Comparison of ENCODE assay signal across 9 cellular contexts in genomic region chr20:49853640-49854039, GRCh38. TPM values are rescaled to one million over a fixed set of nuclear protein-coding genes. Genes with fewer than 3 reads are reported as not detected.
DNase-seq lines count a peak whose midpoint lies in the region; ATAC-seq and TF ChIP-seq lines count a peak whose summit lies in the region.
"Had no signal": no experiment of that assay in that cellular context is flagged by ENCODE, and none has a peak within 500 bp of the region (broad histone marks: within the 10 kb centered on the region; RNA-seq: fewer than 3 reads in every experiment).

No MANE protein-coding gene starts in this region.

- H3K27me3 ChIP-seq in GM23338 (ENCODE audit: insufficient read depth): no peaks in the 10 kb centered on the region
- no peaks in the 10 kb centered on the region for H3K27me3 ChIP-seq in SJCRH30
- H3K27me3 ChIP-seq: gastroesophageal sphincter had no signal

- H3K36me3 ChIP-seq in GM23338 (ENCODE audit: insufficient read depth) (no peaks in the 10 kb centered on the region), SJCRH30 (peaks cover 11% of the 10 kb centered on the region; the same call in 1 of the 2 replicates)

- no peak overlapping the region for H3K4me3 ChIP-seq in GM23338
- H3K4me3 ChIP-seq in fibroblast of mammary gland (ENCODE audit: control insufficient read depth, low read depth, low read length): no peak overlapping the region
- no peak overlapping the region for H3K4me3 ChIP-seq in SJCRH30
- H3K4me3 ChIP-seq: gastroesophageal sphincter had no signal

- no peaks in the 10 kb centered on the region for H3F3A ChIP-seq in GM23338 (replicated peaks; ENCODE audit: low read depth)

- H3K27ac Mint-ChIP-seq in GM23338: peak overlapping the region; percentile 65

- peak; percentile 72 for DNase-seq in GM23338 (ENCODE audit: low spot score)
- DNase-seq in SHP77 (lab: John Stamatoyannopoulos, UW): peak; percentile 72 to 81
- DNase-seq in fibroblast of mammary gland (ENCODE audit: low read depth): peak; percentile 90
- peak; percentile 53 for DNase-seq in pulmonary artery endothelial cell (ENCODE audit: low read depth, low spot score)
- DNase-seq in activated gamma-delta T cell treated with Interleukin-2 at 50 U/mL for 16 hours: no peak
- DNase-seq in SJCRH30: no peak
- DNase-seq in epidermal melanocyte (ENCODE audit: insufficient read length, low spot score): no peak

- no peaks in the 10 kb centered on the region for H3K9me3 ChIP-seq in SJCRH30 (replicated peaks)
- H3K9me3 ChIP-seq: gastroesophageal sphincter had no signal

- no peaks in the 10 kb centered on the region for H3K9me3 Mint-ChIP-seq in GM23338

- H3K27ac ChIP-seq in GM23338 (ENCODE audit: low read depth): no peak overlapping the region
- no peak overlapping the region for H3K27ac ChIP-seq in SJCRH30
- H3K27ac ChIP-seq: gastroesophageal sphincter had no signal

- H3K27me3 Mint-ChIP-seq in GM23338 (ENCODE audit: insufficient read depth, low read depth, poor library complexity): no peaks in the 10 kb centered on the region

- no peaks in the 10 kb centered on the region for H3K79me2 ChIP-seq in GM23338 (replicated peaks; ENCODE audit: insufficient read depth)

- no peak for TF ChIP-seq CTCF in GM23338 (conservative IDR thresholded peaks at IDR 0.05; ENCODE audit: low read depth in 2 of 2)
- no peak for TF ChIP-seq CTCF in fibroblast of mammary gland (conservative IDR thresholded peaks at IDR 0.05; ENCODE audit: control insufficient read depth, insufficient read depth, low read depth, low read length)

- H4K20me1 ChIP-seq in GM23338 (replicated peaks; ENCODE audit: insufficient read depth): no peaks in the 10 kb centered on the region

- H3K4me2 ChIP-seq in GM23338: no peak overlapping the region

- H3K4me1 ChIP-seq in GM23338 (ENCODE audit: insufficient read depth): peaks cover 24% of the 10 kb centered on the region
- H3K4me1 ChIP-seq in SJCRH30: no peaks in the 10 kb centered on the region

- H3K4me3 Mint-ChIP-seq in GM23338: no peak overlapping the region; the same call in 2 of the 3 replicates

- ATAC-seq in GM23338 (peak; percentile 78), HG03571 (IDR thresholded peaks at IDR 0.05; ENCODE audit: unreplicated experiment) (no peak)
- ATAC-seq: gastroesophageal sphincter had no signal

- H3K36me3 Mint-ChIP-seq in GM23338 (ENCODE audit: low read depth): peaks cover 7% of the 10 kb centered on the region

- H2AFZ ChIP-seq in GM23338: no peak overlapping the region

- H3K9me2 ChIP-seq in GM23338 (ENCODE audit: insufficient read depth): no peaks in the 10 kb centered on the region

- peaks cover 48% of the 10 kb centered on the region for H3K4me1 Mint-ChIP-seq in GM23338

TF ChIP-seq in GM23338, 12 proteins besides CTCF, POLR2A, EP300 and RAD21:
- TF ChIP-seq ZNF462 (CRISPR knock-in tag; IDR thresholded peaks at IDR 0.05) (no peak), NANOG (IDR thresholded peaks at IDR 0.05; ENCODE audit: borderline replicate concordance) (no peak), CREB1 (CRISPR knock-in tag; IDR thresholded peaks at IDR 0.05; ENCODE audit: low read depth) (no peak), ETS1 (IDR thresholded peaks at IDR 0.05) (no peak), JUNB (IDR thresholded peaks at IDR 0.05; ENCODE audit: unreplicated experiment) (no peak), ZNF114 (CRISPR knock-in tag; IDR thresholded peaks at IDR 0.05) (no peak)

RNA-seq across cellular contexts. Expression of gene SLC9A8, which starts 41.0 kb away (rescaled TPM):
- 6.4 and 7.0 TPM in 2 replicates for total RNA-seq in GM23338 (2014; rRNA removed; shearing (Covaris generic))
- 2.6 and 4.4 TPM in 2 replicates for polyA plus RNA-seq in GM23338 (2016; fragmentation: Nextera tagmentation; extraction: Ambion mirVana)
- total RNA-seq in pulmonary artery endothelial cell: 6.1 and 6.2 TPM in 2 replicates
- total RNA-seq in SJCRH30 (2014; rRNA removed; shearing (Covaris generic)): 7.4 and 10.2 TPM in 2 replicates

Comparison
In these comparisons a context has a peak if more than half of its experiments do, and no peak if none do; other contexts are left out.
1. DNase-seq: peak in GM23338 (single experiment), SHP77 (2 of 2), fibroblast of mammary gland (single experiment) and pulmonary artery endothelial cell (single experiment); none in activated gamma-delta T cell treated with Interleukin-2 at 50 U/mL for 16 hours (single experiment), SJCRH30 (0 of 2) and epidermal melanocyte (single experiment).